Comparison of ENCODE assay signal across 8 cellular contexts in the genomic region with DNA sequence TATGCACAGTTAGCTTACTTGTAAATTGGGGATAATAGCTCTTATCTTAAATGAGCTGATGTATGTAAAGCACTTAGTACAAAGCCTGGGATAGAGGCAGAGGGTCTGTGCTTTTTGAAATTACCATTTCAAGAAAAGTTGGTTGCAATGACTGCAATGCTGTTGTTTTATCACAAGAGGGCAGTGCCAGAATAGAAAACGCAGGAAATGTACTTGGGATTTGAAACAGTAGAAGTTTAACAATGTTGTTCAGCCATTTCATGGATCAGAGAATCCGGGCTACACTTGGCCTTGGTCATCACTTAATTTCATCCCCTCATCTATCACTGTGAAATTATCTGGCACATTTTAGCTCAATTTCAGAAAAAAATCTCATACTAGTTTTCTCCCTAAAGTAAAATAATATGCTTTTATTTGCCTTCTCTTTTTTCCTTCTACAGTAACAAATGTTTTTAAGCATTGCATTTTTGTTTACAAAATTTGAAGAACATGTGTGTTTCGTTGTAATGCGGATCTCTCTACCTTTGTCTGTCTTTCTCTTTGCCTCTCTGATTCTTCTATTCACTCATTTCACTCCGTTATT.
DNase-seq lines count a peak whose midpoint lies in the region; ATAC-seq and TF ChIP-seq lines count a peak whose summit lies in the region.

No MANE protein-coding gene starts in this region.

- POLR2A ChIA-PET in CD8-positive, alpha-beta T cell (lab: Charles Lee): no interaction called here
- POLR2A ChIA-PET in activated CD4-positive, alpha-beta memory T cell treated with anti-CD3 and anti-CD28 coated beads for 36 hours (lab: Charles Lee): no interaction called here

- H3K9ac ChIP-seq in liver (ENCODE audit: low read depth in 1 of 2, low read length in 2 of 2): no peak overlapping the region

- H3K27me3 Mint-ChIP-seq in CD8-positive, alpha-beta T cell (ENCODE audit: low read depth): no peaks in the 10 kb centered on the region
- peaks cover 5% of the 10 kb centered on the region for H3K27me3 Mint-ChIP-seq in activated CD4-positive, alpha-beta memory T cell treated with anti-CD3 and anti-CD28 coated beads for 36 hours

- H3K4me1 ChIP-seq in CD8-positive, alpha-beta T cell (ENCODE audit: insufficient read depth, low read length): no peaks in the 10 kb centered on the region
- H3K4me1 ChIP-seq in liver (ENCODE audit: control insufficient read depth in 4 of 4, insufficient read depth in 4 of 4, low read length in 3 of 4): no peaks in the 10 kb centered on the region

- H3K36me3 ChIP-seq in CD8-positive, alpha-beta T cell (ENCODE audit: insufficient read depth, low read length): no peaks in the 10 kb centered on the region
- no peaks in the 10 kb centered on the region for H3K36me3 ChIP-seq in liver (ENCODE audit: control insufficient read depth in 4 of 4, insufficient read depth in 3 of 4, low read depth in 1 of 4, low read length in 3 of 4)

- H3K4me3 ChIP-seq in CD8-positive, alpha-beta T cell (ENCODE audit: low read depth, low read length): no peak overlapping the region
- H3K4me3 ChIP-seq in liver (ENCODE audit: low read depth in 1 of 3, low read length in 3 of 3): no peak overlapping the region

- no peaks in the 10 kb centered on the region for H3K9me3 ChIP-seq in CD8-positive, alpha-beta T cell (ENCODE audit: low read length)
- peaks cover 0 to 1% (median 0%) of the 10 kb centered on the region in 4 donors for H3K9me3 ChIP-seq in liver (ENCODE audit: control insufficient read depth in 4 of 4, low read length in 3 of 4)

- H3K4me3 Mint-ChIP-seq in CD8-positive, alpha-beta T cell: no peak overlapping the region
- H3K4me3 Mint-ChIP-seq in activated CD4-positive, alpha-beta memory T cell treated with anti-CD3 and anti-CD28 coated beads for 36 hours: no peak overlapping the region

- H3K36me3 Mint-ChIP-seq in CD8-positive, alpha-beta T cell: peaks cover 2% of the 10 kb centered on the region
- no peaks in the 10 kb centered on the region for H3K36me3 Mint-ChIP-seq in activated CD4-positive, alpha-beta memory T cell treated with anti-CD3 and anti-CD28 coated beads for 36 hours

- no peak for ATAC-seq in CD8-positive, alpha-beta T cell
- no peak for ATAC-seq in HG03571 (IDR thresholded peaks at IDR 0.05; ENCODE audit: unreplicated experiment)

- no peak overlapping the region for H3K27ac ChIP-seq in CD8-positive, alpha-beta T cell (ENCODE audit: low read depth, low read length)
- H3K27ac ChIP-seq in liver (ENCODE audit: low read depth in 1 of 2, low read length in 2 of 2): no peak overlapping the region

- H3K4me1 Mint-ChIP-seq in CD8-positive, alpha-beta T cell (ENCODE audit: low read depth): peaks cover 2% of the 10 kb centered on the region
- H3K4me1 Mint-ChIP-seq in activated CD4-positive, alpha-beta memory T cell treated with anti-CD3 and anti-CD28 coated beads for 36 hours (ENCODE audit: low read depth): no peaks in the 10 kb centered on the region

- CTCF ChIA-PET in CD8-positive, alpha-beta T cell (lab: Charles Lee): interaction anchor here (0.6 to 3.9 kb wide), 14 partner anchors 9 to 405 kb away, joined by 3 to 35 read pairs (median 4); no protein-coding TSS in a partner anchor
- CTCF ChIA-PET in activated CD4-positive, alpha-beta memory T cell treated with anti-CD3 and anti-CD28 coated beads for 36 hours (lab: Charles Lee): interaction anchor here (0.6 to 3.4 kb wide), 15 partner anchors 16 to 434 kb away, joined by 3 to 47 read pairs (median 4); no protein-coding TSS in a partner anchor

- peak; percentile 95 to 97 for TF ChIP-seq RAD21 in liver (IDR thresholded peaks at IDR 0.05)

- H3K9me3 Mint-ChIP-seq in CD8-positive, alpha-beta T cell: peaks cover 15% of the 10 kb centered on the region
- H3K9me3 Mint-ChIP-seq in activated CD4-positive, alpha-beta memory T cell treated with anti-CD3 and anti-CD28 coated beads for 36 hours: peaks cover 22% of the 10 kb centered on the region

- H3K27ac Mint-ChIP-seq in CD8-positive, alpha-beta T cell: no peak overlapping the region
- H3K27ac Mint-ChIP-seq in activated CD4-positive, alpha-beta memory T cell treated with anti-CD3 and anti-CD28 coated beads for 36 hours: no peak overlapping the region

- intact Hi-C loops in CD8-positive, alpha-beta T cell (cut with DNase I, micrococcal nuclease): loop anchor here (1.0 to 10.0 kb wide), 5 partner anchors 126 to 1534 kb away; no protein-coding TSS in a partner anchor
- intact Hi-C loops in activated CD4-positive, alpha-beta memory T cell treated with anti-CD3 and anti-CD28 coated beads for 36 hours (cut with micrococcal nuclease): loop anchor here (1.0 kb wide), 1 partner anchor 126 kb away; no protein-coding TSS in a partner anchor

- TF ChIP-seq CTCF in CD8-positive, alpha-beta T cell (IDR thresholded peaks at IDR 0.05): peak; percentile 82
- TF ChIP-seq CTCF in liver (IDR thresholded peaks at IDR 0.05; ENCODE audit: low read depth, low read length, missing input control): peak; percentile 91

- no peak for DNase-seq in CD8-positive, alpha-beta T cell
- peak; percentile 21 for DNase-seq in HPDE6-E6E7 (ENCODE audit: extremely low spot score)
- peak; percentile 10 to 45 for DNase-seq in NOMO-1 (lab: John Stamatoyannopoulos, UW; ENCODE audit: unreplicated experiment in 2 of 2)
- peak; percentile 66 for DNase-seq in cerebellum (ENCODE audit: low spot score)
- DNase-seq in 8988T: no peak
- no peak for DNase-seq in activated CD4-positive, alpha-beta memory T cell treated with anti-CD3 and anti-CD28 coated beads for 36 hours

- WGBS in liver: 32% methylated on average over 5 of the region's 5 CpGs

- H3K27me3 ChIP-seq in CD8-positive, alpha-beta T cell (ENCODE audit: insufficient read depth, low read length): no peaks in the 10 kb centered on the region
- no peaks in the 10 kb centered on the region for H3K27me3 ChIP-seq in liver (ENCODE audit: control insufficient read depth in 4 of 4, insufficient read depth in 4 of 4, low read length in 3 of 4)

TF ChIP-seq in liver, 16 proteins besides CTCF, POLR2A, EP300 and RAD21:
- no peak for TF ChIP-seq TAF1 (conservative IDR thresholded peaks at IDR 0.05)
- TF ChIP-seq EGR1 (IDR thresholded peaks at IDR 0.05; ENCODE audit: low read depth in 2 of 2): no peak
- TF ChIP-seq YY1 (IDR thresholded peaks at IDR 0.05): peak; percentile 85
- TF ChIP-seq JUND (IDR thresholded peaks at IDR 0.05): no peak
- TF ChIP-seq, protein P1, sequence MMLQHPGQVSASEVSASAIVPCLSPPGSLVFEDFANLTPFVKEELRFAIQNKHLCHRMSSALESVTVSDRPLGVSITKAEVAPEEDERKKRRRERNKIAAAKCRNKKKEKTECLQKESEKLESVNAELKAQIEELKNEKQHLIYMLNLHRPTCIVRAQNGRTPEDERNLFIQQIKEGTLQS (IDR thresholded peaks at IDR 0.05): no peak
- TF ChIP-seq HNF4A (conservative IDR thresholded peaks at IDR 0.05): no peak

Comparison
In these comparisons a context has a peak if more than half of its experiments do, and no peak if none do; other contexts are left out.
1. DNase-seq: peak in HPDE6-E6E7 (single experiment), NOMO-1 (2 of 2) and cerebellum (single experiment); none in CD8-positive, alpha-beta T cell (0 of 7), 8988T (single experiment) and activated CD4-positive, alpha-beta memory T cell treated with anti-CD3 and anti-CD28 coated beads for 36 hours (single experiment).